Comparison of ENCODE assay signal across 25 cellular contexts in genomic region chr1:203035111-203036000, GRCh38. TPM values are rescaled to one million over a fixed set of nuclear protein-coding genes. Genes with fewer than 3 reads are reported as not detected.
A peak's percentile ranks its signal among the peaks of the same experiment; 100 is the strongest.
DNase-seq lines count a peak whose midpoint lies in the region; ATAC-seq and TF ChIP-seq lines count a peak whose summit lies in the region.
"Had no signal": no experiment of that assay in that cellular context is flagged by ENCODE, and none has a peak within 500 bp of the region (broad histone marks: within the 10 kb centered on the region; RNA-seq: fewer than 3 reads in every experiment).

No MANE protein-coding gene starts in this region.

- H3K4me1 Mint-ChIP-seq in brain (peaks cover 86% of the 10 kb centered on the region), T-cell (peaks cover 0 to 6% (median 2%) of the 10 kb centered on the region in 3 donors)

- H3K4me3 Mint-ChIP-seq in brain (peak overlapping the region in 4 of 5 experiments; percentile 2 to 57 (median 16)), T-cell (no peak overlapping the region)
- H3K4me3 Mint-ChIP-seq: CD8-positive, alpha-beta T cell; central memory CD8-positive, alpha-beta T cell had no signal

- intact Hi-C loops in right cardiac atrium (cut with DNase I) (loop anchor here in 1 of 4 donors (5.0 kb wide), 1 partner anchor 137 kb away; no protein-coding TSS in a partner anchor), heart right ventricle (cut with DNase I) (loop anchor here in 7 of 10 donors (5.0 to 10.0 kb wide), 5 partner anchors 87 to 309 kb away; partner anchors contain the start of gene ADORA1 (in 5 of the 7))

- TF ChIP-seq CTCF in heart right ventricle (IDR thresholded peaks at IDR 0.05) (no peak), brain (conservative IDR thresholded peaks at IDR 0.05) (no peak)

- H3K36me3 Mint-ChIP-seq in brain, result peaks cover 19% of the 10 kb centered on the region
- H3K36me3 Mint-ChIP-seq in T-cell, result no peaks in the 10 kb centered on the region
- H3K36me3 Mint-ChIP-seq: CD8-positive, alpha-beta T cell had no signal

- POLR2A ChIA-PET in T-cell (lab: Charles Lee), result interaction anchor here in 1 of 2 donors (0.6 to 0.7 kb wide), 2 partner anchors 219 to 438 kb away, joined by 6 to 8 read pairs; no protein-coding TSS in a partner anchor

- H3K27me3 Mint-ChIP-seq in brain (peaks cover 8% of the 10 kb centered on the region), T-cell (peaks cover 5 to 7% of the 10 kb centered on the region in 2 donors)

- H3K4me1 ChIP-seq in right cardiac atrium (ENCODE audit: control insufficient read depth, insufficient read depth, low read length), result peaks cover 9% of the 10 kb centered on the region
- peaks cover 3 to 60% (median 40%) of the 10 kb centered on the region in 9 donors for H3K4me1 ChIP-seq in heart right ventricle

- no peak for DNase-seq in right cardiac atrium
- DNase-seq in heart right ventricle, result no peak
- peak; percentile 33 for DNase-seq in left lobe of liver (ENCODE audit: low spot score)
- DNase-seq in SHP77 treated with DMSO at 0.1 percent for 48 hours (lab: John Stamatoyannopoulos, UW), result no peak
- no peak for DNase-seq in NCI-H345 (lab: John Stamatoyannopoulos, UW)
- no peak for DNase-seq in T-cell
- DNase-seq: amniotic stem cell; CD8-positive, alpha-beta T cell; Kasumi-1; NCI-H1105; NCI-H2081 treated with DMSO at 0.1 percent for 48 hours; NCI-H82; stimulated activated CD4-positive, alpha-beta T cell treated with anti-CD3 and anti-CD28 coated beads, Interleukin-4, amount 100 ng/mL, for 4 hours; T1000 had no signal

- CTCF ChIA-PET in T-cell (lab: Charles Lee), result interaction anchor here in 1 of 2 donors (0.7 kb wide), 1 partner anchor 288 kb away, joined by 4 read pairs; no protein-coding TSS in a partner anchor

- no peak overlapping the region for H3K4me3 ChIP-seq in right cardiac atrium (ENCODE audit: low read length)
- no peak overlapping the region for H3K4me3 ChIP-seq in heart right ventricle
- H3K4me3 ChIP-seq: ovary, SK-N-MC, skin epidermis, vagina had no signal

- 71% methylated on average over 15 of the region's 15 CpGs for WGBS in right cardiac atrium
- 61 to 67% methylated on average over 15 of the region's 15 CpGs for WGBS in heart right ventricle, 2 donors

- H3K27ac Mint-ChIP-seq in brain, result peak overlapping the region; percentile 48 to 94 (median 76)
- H3K27ac Mint-ChIP-seq in T-cell, result no peak overlapping the region
- H3K27ac Mint-ChIP-seq: activated T-helper 2 cell treated with anti-CD3 and anti-CD28 coated beads, Interferon-gamma antibody, Interleukin-2, Interleukin-4, amounts not matched to agents 10 μg/mL and 5 μg/mL and 100 μg/mL, durations not matched to agents 14 hours and 24 hours and 36 hours; CD8-positive, alpha-beta T cell had no signal

- H3K9me3 Mint-ChIP-seq in brain (no peaks in the 10 kb centered on the region), T-cell (no peaks in the 10 kb centered on the region)
- H3K9me3 Mint-ChIP-seq: activated T-helper 2 cell treated with anti-CD3 and anti-CD28 coated beads, Interferon-gamma antibody, Interleukin-2, Interleukin-4, amounts not matched to agents 10 μg/mL and 5 μg/mL and 100 μg/mL, durations not matched to agents 14 hours and 24 hours and 36 hours; CD8-positive, alpha-beta T cell; central memory CD8-positive, alpha-beta T cell had no signal

- H3K27ac ChIP-seq in right cardiac atrium (ENCODE audit: low read length), result peak overlapping the region; percentile 45
- H3K27ac ChIP-seq in heart right ventricle, result peak overlapping the region in 5 of 10 donors; percentile 64 to 89 (median 84)
- H3K27ac ChIP-seq in temporal lobe (ENCODE audit: low read depth, low read length), result peak overlapping the region; percentile 52
- H3K27ac ChIP-seq: ovary, SK-N-MC, skin epidermis, vagina had no signal

- ATAC-seq in right cardiac atrium, result no peak
- ATAC-seq in heart right ventricle, result no peak
- no peak for ATAC-seq in left lobe of liver
- ATAC-seq in T-cell (replicated peaks in 1 of 4), result no peak
- ATAC-seq: CD8-positive, alpha-beta T cell had no signal

- no peaks in the 10 kb centered on the region for H3K9me3 ChIP-seq in right cardiac atrium (ENCODE audit: control insufficient read depth, low read length)
- H3K9me3 ChIP-seq in heart right ventricle, result no peaks in the 10 kb centered on the region
- H3K9me3 ChIP-seq: ovary, vagina had no signal

- no peaks in the 10 kb centered on the region for H3K27me3 ChIP-seq in right cardiac atrium (ENCODE audit: control insufficient read depth, insufficient read depth)
- peaks cover 0 to 6% (median 0%) of the 10 kb centered on the region in 7 donors for H3K27me3 ChIP-seq in heart right ventricle
- H3K27me3 ChIP-seq: ovary, vagina had no signal

- H3K36me3 ChIP-seq in heart right ventricle, result no peaks in the 10 kb centered on the region
- H3K36me3 ChIP-seq: ovary, vagina had no signal

RNA-seq across cellular contexts. Expression of gene PPFIA4, which starts 9.1 kb away (rescaled TPM):
- total RNA-seq in right cardiac atrium (10 to 100 TPM; 14.0 to 50.3 (median 29.4) TPM), heart right ventricle (10 to 100 TPM in 9 of 10 donors, 1 to 10 TPM in 1; 9.5 to 60.6 (median 35.2) TPM), left lobe of liver (0.78 TPM), temporal lobe (12.3 TPM), T-cell (1 to 10 TPM in 4 of 5 donors, under 1 TPM in 1; 0.66 to 2.0 (median 1.7) TPM)
- polyA plus RNA-seq in right cardiac atrium (29.3 TPM), heart right ventricle (10 to 100 TPM in 1 of 2 donors, 1 to 10 TPM in 1; 8.1 to 28.5 TPM), brain (ENCODE audit: insufficient read depth, low read depth, low replicate concordance) (6.7 TPM)

RNA-seq across cellular contexts. Expression of gene TMEM183A, which starts 28.2 kb away (rescaled TPM):
- total RNA-seq in right cardiac atrium, result 10 to 100 TPM; 25.9 to 35.8 (median 28.1) TPM
- 16.0 TPM for polyA plus RNA-seq in right cardiac atrium
- 10 to 100 TPM; 18.2 to 34.2 (median 21.1) TPM for total RNA-seq in heart right ventricle
- polyA plus RNA-seq in heart right ventricle, result 10 to 100 TPM; 11.5 to 38.1 TPM
- 80.2 TPM for polyA plus RNA-seq in brain (ENCODE audit: insufficient read depth, low read depth, low replicate concordance)
- 30.1 TPM for total RNA-seq in left lobe of liver
- total RNA-seq in temporal lobe, result 87.8 TPM
- total RNA-seq in T-cell, result 100 to 1,000 TPM in 2 of 5 donors, 10 to 100 TPM in 3; 67.5 to 124 (median 68.4) TPM

RNA-seq across cellular contexts. Expression of gene MYOG, which starts 50.5 kb away (rescaled TPM):
- total RNA-seq in right cardiac atrium (not detected), heart right ventricle (not detected), left lobe of liver (not detected), temporal lobe (not detected), T-cell (not detected)
- polyA plus RNA-seq in right cardiac atrium (not detected), heart right ventricle (under 1 TPM in 1 of 2 donors, not detected in 1; 0.06 TPM), brain (ENCODE audit: insufficient read depth, low read depth, low replicate concordance) (not detected)
- total RNA-seq: activated T-helper 2 cell treated with anti-CD3 and anti-CD28 coated beads, Interferon-gamma antibody, Interleukin-2, Interleukin-4, amounts not matched to agents 10 μg/mL and 5 μg/mL and 100 μg/mL, durations not matched to agents 14 hours and 24 hours and 36 hours; CD8-positive, alpha-beta T cell; Daoy; mononuclear cell; ovary; subcutaneous adipose tissue; vagina had no signal
- polyA plus RNA-seq: ovary had no signal

Comparison
In these comparisons a context has a peak if more than half of its experiments do, and no peak if none do; other contexts are left out.
1. H3K27ac Mint-ChIP-seq: peak in brain (5 of 5); none in T-cell (0 of 2).
2. H3K4me3 Mint-ChIP-seq: peak in brain (4 of 5); none in T-cell (0 of 3).